Comparison of ENCODE assay signal across 1 cellular context in the genomic region with DNA sequence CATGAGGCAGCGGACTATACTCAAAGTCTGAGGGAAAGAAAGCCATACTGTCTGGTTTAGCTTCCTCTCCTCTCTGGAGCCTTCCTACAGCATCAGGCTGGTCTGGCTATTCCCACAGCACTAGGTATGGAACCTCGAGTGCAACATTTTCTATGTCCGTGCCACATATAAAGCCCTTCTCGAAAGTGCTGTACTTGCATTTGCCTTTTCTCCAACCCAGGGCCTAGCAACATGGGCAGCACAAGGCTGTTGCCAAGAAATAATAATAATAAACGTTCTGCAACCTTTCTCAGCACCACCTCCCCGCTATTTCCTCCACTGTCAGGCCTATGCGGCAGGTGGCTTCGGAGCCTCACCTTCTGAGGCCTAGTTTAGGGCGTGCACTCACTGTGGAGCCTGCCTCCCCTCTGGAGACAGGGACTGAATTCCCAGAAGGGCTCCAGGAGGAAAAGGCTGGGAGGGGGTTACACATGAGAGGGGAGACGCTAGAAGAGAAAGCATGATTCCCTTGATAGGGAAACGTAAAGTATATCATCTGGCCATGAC.
A peak's percentile ranks its signal among the peaks of the same experiment; 100 is the strongest.
TF ChIP-seq lines count a peak whose summit lies in the region.

No MANE protein-coding gene starts in this region.

TF ChIP-seq in HepG2, 621 proteins besides CTCF, POLR2A, EP300 and RAD21 (continues in another document):
- TF ChIP-seq ZNF777 (CRISPR knock-in tag; IDR thresholded peaks at IDR 0.05) (0 out of 2 replicates have a peak, but pooled peaks have one; percentile 16), ZNF790 (CRISPR knock-in tag; IDR thresholded peaks at IDR 0.05; ENCODE audit: borderline replicate concordance) (peak; percentile 41; the same call in 1 of the 2 replicates), ZNF33B (CRISPR knock-in tag; IDR thresholded peaks at IDR 0.05) (no peak), ZNF883 (CRISPR knock-in tag; IDR thresholded peaks at IDR 0.05; ENCODE audit: not compliant biosample characterization) (no peak), PHF8 (CRISPR knock-in tag; IDR thresholded peaks at IDR 0.05) (0 out of 2 replicates have a peak, but pooled peaks have one; percentile 14), ZFX (CRISPR knock-in tag; IDR thresholded peaks at IDR 0.05; ENCODE audit: low read depth) (peak; percentile 86), ZNF83 (CRISPR knock-in tag; IDR thresholded peaks at IDR 0.05; ENCODE audit: borderline replicate concordance) (no peak), ZNF331 (CRISPR knock-in tag; IDR thresholded peaks at IDR 0.05) (no peak), ZNF326 (CRISPR knock-in tag; IDR thresholded peaks at IDR 0.05; ENCODE audit: borderline replicate concordance) (no peak), PHF20 (CRISPR knock-in tag; IDR thresholded peaks at IDR 0.05) (no peak), DR1 (CRISPR knock-in tag; IDR thresholded peaks at IDR 0.05) (no peak; the same call in 1 of the 2 replicates), ZNF446 (CRISPR knock-in tag; IDR thresholded peaks at IDR 0.05) (peak; percentile 39; the same call in 1 of the 2 replicates), ZNF616 (CRISPR knock-in tag; IDR thresholded peaks at IDR 0.05; ENCODE audit: low read depth) (0 out of 2 replicates have a peak, but pooled peaks have one; percentile 31), POLR2AphosphoS2 (IDR thresholded peaks at IDR 0.05; ENCODE audit: low read depth, low read length) (no peak), ZFAT (CRISPR knock-in tag; conservative IDR thresholded peaks at IDR 0.05) (no peak), ZBTB7A (CRISPR knock-in tag; IDR thresholded peaks at IDR 0.05) (no peak), MTA1 (CRISPR knock-in tag; IDR thresholded peaks at IDR 0.05; ENCODE audit: borderline replicate concordance) (no peak), SALL1 (CRISPR knock-in tag; IDR thresholded peaks at IDR 0.05) (no peak), MTF1 (CRISPR knock-in tag; IDR thresholded peaks at IDR 0.05) (no peak), YEATS4 (CRISPR knock-in tag; IDR thresholded peaks at IDR 0.05; ENCODE audit: borderline replicate concordance) (peak; percentile 10; the same call in 1 of the 2 replicates), ZNF720 (CRISPR knock-in tag; IDR thresholded peaks at IDR 0.05) (no peak), ELF3 (CRISPR knock-in tag; IDR thresholded peaks at IDR 0.05) (no peak), ZFP90 (CRISPR knock-in tag; IDR thresholded peaks at IDR 0.05; ENCODE audit: borderline replicate concordance) (no peak; the same call in 1 of the 2 replicates), BRCA1 (CRISPR knock-in tag; IDR thresholded peaks at IDR 0.05) (0 out of 2 replicates have a peak, but pooled peaks have one; percentile 25), KLF16 (CRISPR knock-in tag; IDR thresholded peaks at IDR 0.05) (no peak), ZNF780A (CRISPR knock-in tag; IDR thresholded peaks at IDR 0.05) (no peak), HOXA9 (CRISPR knock-in tag; IDR thresholded peaks at IDR 0.05; ENCODE audit: borderline replicate concordance) (no peak), ZBTB21 (CRISPR knock-in tag; IDR thresholded peaks at IDR 0.05) (no peak), ZNF121 (CRISPR knock-in tag; IDR thresholded peaks at IDR 0.05) (peak; percentile 13; the same call in 1 of the 2 replicates), CHCHD3 (CRISPR knock-in tag; IDR thresholded peaks at IDR 0.05) (no peak), ELF4 (CRISPR knock-in tag; IDR thresholded peaks at IDR 0.05; ENCODE audit: borderline replicate concordance) (no peak), ZNF263 (CRISPR knock-in tag; IDR thresholded peaks at IDR 0.05) (no peak), ZNF792 (CRISPR knock-in tag; IDR thresholded peaks at IDR 0.05) (no peak), ISL2 (CRISPR knock-in tag; IDR thresholded peaks at IDR 0.05) (no peak), ISX (CRISPR knock-in tag; conservative IDR thresholded peaks at IDR 0.05) (no peak), TBX3 (IDR thresholded peaks at IDR 0.05; ENCODE audit: borderline replicate concordance) (no peak), ZNF598 (CRISPR knock-in tag; IDR thresholded peaks at IDR 0.05; ENCODE audit: borderline replicate concordance) (no peak), SOX13 (IDR thresholded peaks at IDR 0.05) (no peak), SOX13 (CRISPR knock-in tag; conservative IDR thresholded peaks at IDR 0.05 in 1 of 2, IDR thresholded peaks at IDR 0.05 in 1 of 2) (no peak)
- TF ChIP-seq, protein P1, sequence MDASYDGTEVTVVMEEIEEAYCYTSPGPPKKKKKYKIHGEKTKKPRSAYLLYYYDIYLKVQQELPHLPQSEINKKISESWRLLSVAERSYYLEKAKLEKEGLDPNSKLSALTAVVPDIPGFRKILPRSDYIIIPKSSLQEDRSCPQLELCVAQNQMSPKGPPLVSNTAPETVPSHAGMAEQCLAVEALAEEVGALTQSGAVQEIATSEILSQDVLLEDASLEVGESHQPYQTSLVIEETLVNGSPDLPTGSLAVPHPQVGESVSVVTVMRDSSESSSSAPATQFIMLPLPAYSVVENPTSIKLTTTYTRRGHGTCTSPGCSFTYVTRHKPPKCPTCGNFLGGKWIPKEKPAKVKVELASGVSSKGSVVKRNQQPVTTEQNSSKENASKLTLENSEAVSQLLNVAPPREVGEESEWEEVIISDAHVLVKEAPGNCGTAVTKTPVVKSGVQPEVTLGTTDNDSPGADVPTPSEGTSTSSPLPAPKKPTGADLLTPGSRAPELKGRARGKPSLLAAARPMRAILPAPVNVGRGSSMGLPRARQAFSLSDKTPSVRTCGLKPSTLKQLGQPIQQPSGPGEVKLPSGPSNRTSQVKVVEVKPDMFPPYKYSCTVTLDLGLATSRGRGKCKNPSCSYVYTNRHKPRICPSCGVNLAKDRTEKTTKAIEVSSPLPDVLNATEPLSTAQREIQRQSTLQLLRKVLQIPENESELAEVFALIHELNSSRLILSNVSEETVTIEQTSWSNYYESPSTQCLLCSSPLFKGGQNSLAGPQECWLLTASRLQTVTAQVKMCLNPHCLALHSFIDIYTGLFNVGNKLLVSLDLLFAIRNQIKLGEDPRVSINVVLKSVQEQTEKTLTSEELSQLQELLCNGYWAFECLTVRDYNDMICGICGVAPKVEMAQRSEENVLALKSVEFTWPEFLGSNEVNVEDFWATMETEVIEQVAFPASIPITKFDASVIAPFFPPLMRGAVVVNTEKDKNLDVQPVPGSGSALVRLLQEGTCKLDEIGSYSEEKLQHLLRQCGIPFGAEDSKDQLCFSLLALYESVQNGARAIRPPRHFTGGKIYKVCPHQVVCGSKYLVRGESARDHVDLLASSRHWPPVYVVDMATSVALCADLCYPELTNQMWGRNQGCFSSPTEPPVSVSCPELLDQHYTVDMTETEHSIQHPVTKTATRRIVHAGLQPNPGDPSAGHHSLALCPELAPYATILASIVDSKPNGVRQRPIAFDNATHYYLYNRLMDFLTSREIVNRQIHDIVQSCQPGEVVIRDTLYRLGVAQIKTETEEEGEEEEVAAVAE (CRISPR knock-in tag; IDR thresholded peaks at IDR 0.05; ENCODE audit: borderline replicate concordance): no peak
- TF ChIP-seq, protein P2, sequence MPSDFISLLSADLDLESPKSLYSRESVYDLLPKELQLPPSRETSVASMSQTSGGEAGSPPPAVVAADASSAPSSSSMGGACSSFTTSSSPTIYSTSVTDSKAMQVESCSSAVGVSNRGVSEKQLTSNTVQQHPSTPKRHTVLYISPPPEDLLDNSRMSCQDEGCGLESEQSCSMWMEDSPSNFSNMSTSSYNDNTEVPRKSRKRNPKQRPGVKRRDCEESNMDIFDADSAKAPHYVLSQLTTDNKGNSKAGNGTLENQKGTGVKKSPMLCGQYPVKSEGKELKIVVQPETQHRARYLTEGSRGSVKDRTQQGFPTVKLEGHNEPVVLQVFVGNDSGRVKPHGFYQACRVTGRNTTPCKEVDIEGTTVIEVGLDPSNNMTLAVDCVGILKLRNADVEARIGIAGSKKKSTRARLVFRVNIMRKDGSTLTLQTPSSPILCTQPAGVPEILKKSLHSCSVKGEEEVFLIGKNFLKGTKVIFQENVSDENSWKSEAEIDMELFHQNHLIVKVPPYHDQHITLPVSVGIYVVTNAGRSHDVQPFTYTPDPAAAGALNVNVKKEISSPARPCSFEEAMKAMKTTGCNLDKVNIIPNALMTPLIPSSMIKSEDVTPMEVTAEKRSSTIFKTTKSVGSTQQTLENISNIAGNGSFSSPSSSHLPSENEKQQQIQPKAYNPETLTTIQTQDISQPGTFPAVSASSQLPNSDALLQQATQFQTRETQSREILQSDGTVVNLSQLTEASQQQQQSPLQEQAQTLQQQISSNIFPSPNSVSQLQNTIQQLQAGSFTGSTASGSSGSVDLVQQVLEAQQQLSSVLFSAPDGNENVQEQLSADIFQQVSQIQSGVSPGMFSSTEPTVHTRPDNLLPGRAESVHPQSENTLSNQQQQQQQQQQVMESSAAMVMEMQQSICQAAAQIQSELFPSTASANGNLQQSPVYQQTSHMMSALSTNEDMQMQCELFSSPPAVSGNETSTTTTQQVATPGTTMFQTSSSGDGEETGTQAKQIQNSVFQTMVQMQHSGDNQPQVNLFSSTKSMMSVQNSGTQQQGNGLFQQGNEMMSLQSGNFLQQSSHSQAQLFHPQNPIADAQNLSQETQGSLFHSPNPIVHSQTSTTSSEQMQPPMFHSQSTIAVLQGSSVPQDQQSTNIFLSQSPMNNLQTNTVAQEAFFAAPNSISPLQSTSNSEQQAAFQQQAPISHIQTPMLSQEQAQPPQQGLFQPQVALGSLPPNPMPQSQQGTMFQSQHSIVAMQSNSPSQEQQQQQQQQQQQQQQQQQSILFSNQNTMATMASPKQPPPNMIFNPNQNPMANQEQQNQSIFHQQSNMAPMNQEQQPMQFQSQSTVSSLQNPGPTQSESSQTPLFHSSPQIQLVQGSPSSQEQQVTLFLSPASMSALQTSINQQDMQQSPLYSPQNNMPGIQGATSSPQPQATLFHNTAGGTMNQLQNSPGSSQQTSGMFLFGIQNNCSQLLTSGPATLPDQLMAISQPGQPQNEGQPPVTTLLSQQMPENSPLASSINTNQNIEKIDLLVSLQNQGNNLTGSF (CRISPR knock-in tag; IDR thresholded peaks at IDR 0.05): no peak
- TF ChIP-seq, protein P3, sequence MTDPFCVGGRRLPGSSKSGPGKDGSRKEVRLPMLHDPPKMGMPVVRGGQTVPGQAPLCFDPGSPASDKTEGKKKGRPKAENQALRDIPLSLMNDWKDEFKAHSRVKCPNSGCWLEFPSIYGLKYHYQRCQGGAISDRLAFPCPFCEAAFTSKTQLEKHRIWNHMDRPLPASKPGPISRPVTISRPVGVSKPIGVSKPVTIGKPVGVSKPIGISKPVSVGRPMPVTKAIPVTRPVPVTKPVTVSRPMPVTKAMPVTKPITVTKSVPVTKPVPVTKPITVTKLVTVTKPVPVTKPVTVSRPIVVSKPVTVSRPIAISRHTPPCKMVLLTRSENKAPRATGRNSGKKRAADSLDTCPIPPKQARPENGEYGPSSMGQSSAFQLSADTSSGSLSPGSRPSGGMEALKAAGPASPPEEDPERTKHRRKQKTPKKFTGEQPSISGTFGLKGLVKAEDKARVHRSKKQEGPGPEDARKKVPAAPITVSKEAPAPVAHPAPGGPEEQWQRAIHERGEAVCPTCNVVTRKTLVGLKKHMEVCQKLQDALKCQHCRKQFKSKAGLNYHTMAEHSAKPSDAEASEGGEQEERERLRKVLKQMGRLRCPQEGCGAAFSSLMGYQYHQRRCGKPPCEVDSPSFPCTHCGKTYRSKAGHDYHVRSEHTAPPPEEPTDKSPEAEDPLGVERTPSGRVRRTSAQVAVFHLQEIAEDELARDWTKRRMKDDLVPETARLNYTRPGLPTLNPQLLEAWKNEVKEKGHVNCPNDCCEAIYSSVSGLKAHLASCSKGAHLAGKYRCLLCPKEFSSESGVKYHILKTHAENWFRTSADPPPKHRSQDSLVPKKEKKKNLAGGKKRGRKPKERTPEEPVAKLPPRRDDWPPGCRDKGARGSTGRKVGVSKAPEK (CRISPR knock-in tag; IDR thresholded peaks at IDR 0.05; ENCODE audit: borderline replicate concordance): no peak
- TF ChIP-seq, protein P4, sequence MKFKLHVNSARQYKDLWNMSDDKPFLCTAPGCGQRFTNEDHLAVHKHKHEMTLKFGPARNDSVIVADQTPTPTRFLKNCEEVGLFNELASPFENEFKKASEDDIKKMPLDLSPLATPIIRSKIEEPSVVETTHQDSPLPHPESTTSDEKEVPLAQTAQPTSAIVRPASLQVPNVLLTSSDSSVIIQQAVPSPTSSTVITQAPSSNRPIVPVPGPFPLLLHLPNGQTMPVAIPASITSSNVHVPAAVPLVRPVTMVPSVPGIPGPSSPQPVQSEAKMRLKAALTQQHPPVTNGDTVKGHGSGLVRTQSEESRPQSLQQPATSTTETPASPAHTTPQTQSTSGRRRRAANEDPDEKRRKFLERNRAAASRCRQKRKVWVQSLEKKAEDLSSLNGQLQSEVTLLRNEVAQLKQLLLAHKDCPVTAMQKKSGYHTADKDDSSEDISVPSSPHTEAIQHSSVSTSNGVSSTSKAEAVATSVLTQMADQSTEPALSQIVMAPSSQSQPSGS (CRISPR knock-in tag; IDR thresholded peaks at IDR 0.05): no peak
- TF ChIP-seq, protein P5, sequence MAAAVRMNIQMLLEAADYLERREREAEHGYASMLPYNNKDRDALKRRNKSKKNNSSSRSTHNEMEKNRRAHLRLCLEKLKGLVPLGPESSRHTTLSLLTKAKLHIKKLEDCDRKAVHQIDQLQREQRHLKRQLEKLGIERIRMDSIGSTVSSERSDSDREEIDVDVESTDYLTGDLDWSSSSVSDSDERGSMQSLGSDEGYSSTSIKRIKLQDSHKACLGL (CRISPR knock-in tag; IDR thresholded peaks at IDR 0.05): no peak
- TF ChIP-seq, protein P6, sequence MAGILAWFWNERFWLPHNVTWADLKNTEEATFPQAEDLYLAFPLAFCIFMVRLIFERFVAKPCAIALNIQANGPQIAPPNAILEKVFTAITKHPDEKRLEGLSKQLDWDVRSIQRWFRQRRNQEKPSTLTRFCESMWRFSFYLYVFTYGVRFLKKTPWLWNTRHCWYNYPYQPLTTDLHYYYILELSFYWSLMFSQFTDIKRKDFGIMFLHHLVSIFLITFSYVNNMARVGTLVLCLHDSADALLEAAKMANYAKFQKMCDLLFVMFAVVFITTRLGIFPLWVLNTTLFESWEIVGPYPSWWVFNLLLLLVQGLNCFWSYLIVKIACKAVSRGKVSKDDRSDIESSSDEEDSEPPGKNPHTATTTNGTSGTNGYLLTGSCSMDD (CRISPR knock-in tag; IDR thresholded peaks at IDR 0.05): no peak
- TF ChIP-seq, protein P7, sequence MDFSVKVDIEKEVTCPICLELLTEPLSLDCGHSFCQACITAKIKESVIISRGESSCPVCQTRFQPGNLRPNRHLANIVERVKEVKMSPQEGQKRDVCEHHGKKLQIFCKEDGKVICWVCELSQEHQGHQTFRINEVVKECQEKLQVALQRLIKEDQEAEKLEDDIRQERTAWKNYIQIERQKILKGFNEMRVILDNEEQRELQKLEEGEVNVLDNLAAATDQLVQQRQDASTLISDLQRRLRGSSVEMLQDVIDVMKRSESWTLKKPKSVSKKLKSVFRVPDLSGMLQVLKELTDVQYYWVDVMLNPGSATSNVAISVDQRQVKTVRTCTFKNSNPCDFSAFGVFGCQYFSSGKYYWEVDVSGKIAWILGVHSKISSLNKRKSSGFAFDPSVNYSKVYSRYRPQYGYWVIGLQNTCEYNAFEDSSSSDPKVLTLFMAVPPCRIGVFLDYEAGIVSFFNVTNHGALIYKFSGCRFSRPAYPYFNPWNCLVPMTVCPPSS (IDR thresholded peaks at IDR 0.05): no peak
- TF ChIP-seq, protein P8, sequence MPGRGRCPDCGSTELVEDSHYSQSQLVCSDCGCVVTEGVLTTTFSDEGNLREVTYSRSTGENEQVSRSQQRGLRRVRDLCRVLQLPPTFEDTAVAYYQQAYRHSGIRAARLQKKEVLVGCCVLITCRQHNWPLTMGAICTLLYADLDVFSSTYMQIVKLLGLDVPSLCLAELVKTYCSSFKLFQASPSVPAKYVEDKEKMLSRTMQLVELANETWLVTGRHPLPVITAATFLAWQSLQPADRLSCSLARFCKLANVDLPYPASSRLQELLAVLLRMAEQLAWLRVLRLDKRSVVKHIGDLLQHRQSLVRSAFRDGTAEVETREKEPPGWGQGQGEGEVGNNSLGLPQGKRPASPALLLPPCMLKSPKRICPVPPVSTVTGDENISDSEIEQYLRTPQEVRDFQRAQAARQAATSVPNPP (CRISPR knock-in tag; IDR thresholded peaks at IDR 0.05): no peak
